ENCODE assay signal across 20 cellular contexts in genomic region chr22:22022977-22023534, GRCh38.
"Had no signal": no experiment of that assay in that cellular context is flagged by ENCODE, and none has a peak within 500 bp of the region (broad histone marks: within the 10 kb centered on the region; RNA-seq: fewer than 3 reads in every experiment).

No MANE protein-coding gene starts in this region.

- H3K4me2 ChIP-seq: smooth muscle cell had no signal

- DNase-seq: activated CD4-positive, alpha-beta T cell treated with anti-CD3 and anti-CD28 coated beads, Interleukin-2, amount 50 U/mL, for 4 hours; activated gamma-delta T cell treated with Interleukin-2 at 50 U/mL for 16 hours; activated T-cell treated with anti-CD3 and anti-CD28 coated beads for 4 hours; adrenal gland; effector CD8-positive, alpha-beta T cell; kidney glomerular epithelial cell; left ventricle myocardium inferior; mesenchymal stem cell; stimulated activated CD4-positive, alpha-beta T cell treated with anti-CD3 and anti-CD28 coated beads, Interleukin-4, amount 100 ng/mL, for 24 hours; T-helper 17 cell; upper lobe of right lung; WERI-Rb-1 had no signal

- H3K9me3 ChIP-seq: adrenal gland, heart right ventricle, left ventricle myocardium inferior, upper lobe of right lung had no signal

- ATAC-seq: activated naive CD4-positive, alpha-beta T cell treated with anti-CD3 and anti-CD28 coated beads, Interleukin-2, amount 50 U/mL, for 72 hours; sciatic nerve; T-helper 17 cell had no signal

- H3K4me3 ChIP-seq: adrenal gland, heart right ventricle, left ventricle myocardium inferior, smooth muscle cell, upper lobe of right lung had no signal

- H3K27me3 ChIP-seq: adrenal gland, upper lobe of right lung had no signal

- H3K4me1 ChIP-seq: adrenal gland, left ventricle myocardium inferior, upper lobe of right lung had no signal

- H3K27ac ChIP-seq: adrenal gland, left ventricle myocardium inferior, upper lobe of right lung, WERI-Rb-1 had no signal

- H3K36me3 ChIP-seq: adrenal gland, heart right ventricle, left ventricle myocardium inferior, upper lobe of right lung, WERI-Rb-1 had no signal

- H3K4me3 Mint-ChIP-seq: activated T-helper 1 cell treated with anti-CD3 and anti-CD28 coated beads, Interleukin-12 subunit alpha, Interleukin-12 subunit beta, Interleukin-2, Interleukin-4 antibody, amounts not matched to agents 30 ng/mL and 10 ng/mL and 1 ng/mL, durations not matched to agents 14 hours and 24 hours and 36 hours; dendritic cell treated with granulocyte-macrophage colony-stimulating factor and Interleukin-4, amounts not matched to agents 40 ng/mL and 50 ng/mL, for 4 days; natural killer cell treated with Interleukin-12 subunit alpha and Interleukin-12 subunit beta and Interleukin-15 and Interleukin-18, amount 100 ng/mL, for 72 hours; stimulated activated effector memory CD8-positive, alpha-beta T cell treated with anti-CD3 and anti-CD28 coated beads, Interleukin-12 subunit alpha, Interleukin-12 subunit beta, amount 100 ng/mL, for 72 hours; T-helper 17 cell had no signal

- H3K27ac Mint-ChIP-seq: activated T-helper 1 cell treated with anti-CD3 and anti-CD28 coated beads, Interleukin-12 subunit alpha, Interleukin-12 subunit beta, Interleukin-2, Interleukin-4 antibody, amounts not matched to agents 30 ng/mL and 10 ng/mL and 1 ng/mL, durations not matched to agents 14 hours and 24 hours and 36 hours; dendritic cell treated with granulocyte-macrophage colony-stimulating factor and Interleukin-4, amounts not matched to agents 40 ng/mL and 50 ng/mL, for 4 days; natural killer cell treated with Interleukin-12 subunit alpha and Interleukin-12 subunit beta and Interleukin-15 and Interleukin-18, amount 100 ng/mL, for 72 hours; stimulated activated effector memory CD8-positive, alpha-beta T cell treated with anti-CD3 and anti-CD28 coated beads, Interleukin-12 subunit alpha, Interleukin-12 subunit beta, amount 100 ng/mL, for 72 hours; T-helper 17 cell had no signal

- H3K36me3 Mint-ChIP-seq: activated naive CD4-positive, alpha-beta T cell treated with anti-CD3 and anti-CD28 coated beads, Interleukin-2, amount 50 U/mL, for 72 hours; natural killer cell treated with Interleukin-12 subunit alpha and Interleukin-12 subunit beta and Interleukin-15 and Interleukin-18, amount 100 ng/mL, for 72 hours; stimulated activated effector memory CD8-positive, alpha-beta T cell treated with anti-CD3 and anti-CD28 coated beads, Interleukin-12 subunit alpha, Interleukin-12 subunit beta, amount 100 ng/mL, for 72 hours had no signal

- H3K9me3 Mint-ChIP-seq: activated naive CD4-positive, alpha-beta T cell treated with anti-CD3 and anti-CD28 coated beads, Interleukin-2, amount 50 U/mL, for 72 hours; activated T-helper 1 cell treated with anti-CD3 and anti-CD28 coated beads, Interleukin-12 subunit alpha, Interleukin-12 subunit beta, Interleukin-2, Interleukin-4 antibody, amounts not matched to agents 30 ng/mL and 10 ng/mL and 1 ng/mL, durations not matched to agents 14 hours and 24 hours and 36 hours; dendritic cell treated with granulocyte-macrophage colony-stimulating factor and Interleukin-4, amounts not matched to agents 40 ng/mL and 50 ng/mL, for 4 days; natural killer cell treated with Interleukin-12 subunit alpha and Interleukin-12 subunit beta and Interleukin-15 and Interleukin-18, amount 100 ng/mL, for 72 hours; stimulated activated effector memory CD8-positive, alpha-beta T cell treated with anti-CD3 and anti-CD28 coated beads, Interleukin-12 subunit alpha, Interleukin-12 subunit beta, amount 100 ng/mL, for 72 hours had no signal
